Comparison of ENCODE assay signal across 21 cellular contexts in the genomic region with DNA sequence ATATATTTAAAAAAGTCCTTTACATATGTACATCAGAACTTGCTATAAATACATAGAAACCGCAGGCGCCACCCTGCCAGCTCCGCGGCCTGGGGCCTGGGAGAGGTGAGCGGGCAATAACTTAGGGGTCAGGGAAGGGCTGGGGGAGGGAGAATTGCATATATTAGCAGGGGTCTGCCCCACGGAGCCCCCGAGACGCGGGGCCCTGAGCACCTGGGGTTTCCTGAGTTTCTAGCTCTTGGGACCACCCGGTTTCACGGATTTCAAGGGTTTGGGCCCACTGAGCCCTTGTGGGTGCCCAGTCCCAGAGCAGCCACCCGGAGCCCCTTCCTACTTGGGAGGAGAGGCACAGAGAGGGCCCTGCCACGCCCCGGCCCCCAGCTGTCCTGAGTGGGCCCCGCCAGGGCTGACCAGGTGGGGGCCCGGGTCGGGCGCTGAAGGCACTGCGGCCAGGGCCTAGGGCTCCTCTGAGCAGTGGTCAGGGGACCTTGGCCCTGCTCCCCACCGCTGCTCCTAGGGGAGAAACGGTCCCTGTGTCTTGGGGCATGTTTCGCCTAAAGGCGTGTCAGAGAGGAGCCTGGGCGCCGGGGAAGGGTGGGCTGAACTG. TPM values are rescaled to one million over a fixed set of nuclear protein-coding genes. Genes with fewer than 3 reads are reported as not detected.
DNase-seq lines count a peak whose midpoint lies in the region; ATAC-seq, FAIRE-seq and TF ChIP-seq lines count a peak whose summit lies in the region.
"Had no signal": no experiment of that assay in that cellular context is flagged by ENCODE, and none has a peak within 500 bp of the region (broad histone marks: within the 10 kb centered on the region; RNA-seq: fewer than 3 reads in every experiment).

No MANE protein-coding gene starts in this region.

- H4K20me1 ChIP-seq in Karpas-422 (ENCODE audit: insufficient read depth, low read depth, low read length) = peaks cover 5% of the 10 kb centered on the region; the same call in 1 of the 2 replicates

- H3K4me2 ChIP-seq in Karpas-422 (ENCODE audit: low read depth, low read length, poor library complexity, severe bottlenecking) = peak overlapping the region; percentile 91
- H3K4me2 ChIP-seq: smooth muscle cell had no signal

- ATAC-seq in GM18502 (IDR thresholded peaks at IDR 0.05; ENCODE audit: poor library complexity, unreplicated experiment) (no peak), GM19395 (IDR thresholded peaks at IDR 0.05; ENCODE audit: unreplicated experiment) (no peak)
- ATAC-seq: activated CD4-positive, alpha-beta T cell treated with anti-CD3 and anti-CD28 coated beads for 36 hours; body of pancreas; mucosa of descending colon; stimulated activated naive CD8-positive, alpha-beta T cell treated with anti-CD3 and anti-CD28 coated beads, Interleukin-15, amount 100 ng/mL, for 72 hours had no signal

- no peaks in the 10 kb centered on the region for H3K36me3 ChIP-seq in Karpas-422 (ENCODE audit: insufficient read depth, low read length)
- peaks cover 40% of the 10 kb centered on the region for H3K36me3 ChIP-seq in adipocyte (ENCODE audit: control insufficient read depth, insufficient read depth, low read length, severe bottlenecking)

- H3K27ac ChIP-seq in Karpas-422 (ENCODE audit: low read length) = peak overlapping the region; percentile 71
- H3K27ac ChIP-seq: body of pancreas, transverse colon had no signal

- no peaks in the 10 kb centered on the region for H3K27me3 ChIP-seq in Karpas-422 (ENCODE audit: low read length)
- H3K27me3 ChIP-seq in adipocyte (replicated peaks; ENCODE audit: control insufficient read depth, insufficient read depth, low read length) = no peaks in the 10 kb centered on the region
- H3K27me3 ChIP-seq: body of pancreas, left lung, transverse colon had no signal

- no peak overlapping the region for H2AFZ ChIP-seq in Karpas-422 (ENCODE audit: low read length)

- H3K79me2 ChIP-seq in Karpas-422 (ENCODE audit: low read length) = peaks cover 14% of the 10 kb centered on the region

- H3K9ac ChIP-seq in Karpas-422 (ENCODE audit: low read length) (peak overlapping the region; percentile 98), adipocyte (ENCODE audit: low read length) (no peak overlapping the region)

- no peak for DNase-seq in GM12891 (ENCODE audit: insufficient read length, low spot score)
- DNase-seq in Karpas-422 = peak; percentile 69
- DNase-seq in adipocyte (ENCODE audit: low read depth) = peak; percentile 18
- peak; percentile 80 for DNase-seq in posterior vena cava (ENCODE audit: low spot score)
- no peak for DNase-seq in hepatic stellate cell (ENCODE audit: low spot score)
- DNase-seq: body of pancreas; glutamatergic neuron; left lung; NCI-H1694 treated with DMSO at 0.1 percent for 48 hours; NCI-H82; RPMI8226; stimulated activated CD4-positive, alpha-beta T cell treated with anti-CD3 and anti-CD28 coated beads, Interleukin-4, amount 100 ng/mL, for 1 hour; stimulated activated naive CD8-positive, alpha-beta T cell treated with anti-CD3 and anti-CD28 coated beads, Interleukin-15, amount 100 ng/mL, for 72 hours had no signal

- H3K9me2 ChIP-seq in Karpas-422 (replicated peaks; ENCODE audit: insufficient read depth, low read length) = no peaks in the 10 kb centered on the region

- intact Hi-C loops in posterior vena cava (cut with DNase I) = loop anchor here in 1 of 2 donors (1.0 kb wide), 1 partner anchor 32 kb away; no protein-coding TSS in a partner anchor

- no peak for TF ChIP-seq POLR2A in GM12891 (IDR thresholded peaks at IDR 0.05; ENCODE audit: low read depth, low read length)

- H3K4me3 ChIP-seq in Karpas-422 (ENCODE audit: low read length) (peak overlapping the region; percentile 95; the same call in 1 of the 2 replicates), adipocyte (ENCODE audit: low read length) (no peak overlapping the region)
- H3K4me3 ChIP-seq: body of pancreas, left lung, mucosa of descending colon, smooth muscle cell, transverse colon had no signal

- H3K4me1 ChIP-seq in Karpas-422 (ENCODE audit: low read length) (peaks cover 40% of the 10 kb centered on the region), adipocyte (ENCODE audit: control insufficient read depth, insufficient read depth, low read length) (peaks cover 15% of the 10 kb centered on the region)

- no peak for FAIRE-seq in GM12891 (lab: Jason Lieb, UNC)
- FAIRE-seq: colon, D721Med had no signal

- no peaks in the 10 kb centered on the region for H3K9me3 ChIP-seq in Karpas-422 (ENCODE audit: low read length)
- no peaks in the 10 kb centered on the region for H3K9me3 ChIP-seq in adipocyte (ENCODE audit: control insufficient read depth, low read length)
- H3K9me3 ChIP-seq: body of pancreas, left lung, mucosa of descending colon, transverse colon had no signal

TF ChIP-seq in GM12891, 5 proteins besides CTCF, POLR2A, EP300 and RAD21:
- TF ChIP-seq PAX5 (IDR thresholded peaks at IDR 0.05; ENCODE audit: insufficient read depth, low read length, severe bottlenecking) (no peak), POLR2AphosphoS5 (IDR thresholded peaks at IDR 0.05; ENCODE audit: low read depth, low read length) (peak; percentile 30; the same call in 1 of the 2 replicates)

RNA-seq across cellular contexts. Expression of gene GPX4, which starts 4.0 kb away (rescaled TPM):
- 472 TPM for polyA plus RNA-seq in GM12891 (2012; ENCODE audit: low read depth, missing spikeins)
- 286 and 423 TPM in 2 replicates for total RNA-seq in Karpas-422 (2014; rRNA removed; shearing (Covaris generic); ENCODE audit: low replicate concordance)
- total RNA-seq in posterior vena cava = 100 to 1,000 TPM; 176 to 193 TPM

RNA-seq across cellular contexts. Expression of gene POLR2E, which starts 12.6 kb away (rescaled TPM):
- 196 TPM for polyA plus RNA-seq in GM12891 (2012; ENCODE audit: low read depth, missing spikeins)
- total RNA-seq in Karpas-422 (2014; rRNA removed; shearing (Covaris generic); ENCODE audit: low replicate concordance) = 117 and 222 TPM in 2 replicates
- 100 to 1,000 TPM in 1 of 2 donors, 10 to 100 TPM in 1; 89.9 to 105 TPM for total RNA-seq in posterior vena cava

RNA-seq across cellular contexts. Expression of gene ARHGAP45, which starts 40.8 kb away (rescaled TPM):
- 71.9 TPM for polyA plus RNA-seq in GM12891 (2012; ENCODE audit: low read depth, missing spikeins)
- total RNA-seq in Karpas-422 (2014; rRNA removed; shearing (Covaris generic); ENCODE audit: low replicate concordance) = 31.5 and 114 TPM in 2 replicates
- 10 to 100 TPM in 1 of 2 donors, 1 to 10 TPM in 1; 10.0 to 26.8 TPM for total RNA-seq in posterior vena cava

Comparison
In these comparisons a context has a peak if more than half of its experiments do, and no peak if none do; other contexts are left out.
1. DNase-seq: peak in Karpas-422 (single experiment), adipocyte (single experiment) and posterior vena cava (single experiment); none in GM12891 (single experiment) and hepatic stellate cell (single experiment).